ENCODE assay signal across 10 cellular contexts in the genomic region with DNA sequence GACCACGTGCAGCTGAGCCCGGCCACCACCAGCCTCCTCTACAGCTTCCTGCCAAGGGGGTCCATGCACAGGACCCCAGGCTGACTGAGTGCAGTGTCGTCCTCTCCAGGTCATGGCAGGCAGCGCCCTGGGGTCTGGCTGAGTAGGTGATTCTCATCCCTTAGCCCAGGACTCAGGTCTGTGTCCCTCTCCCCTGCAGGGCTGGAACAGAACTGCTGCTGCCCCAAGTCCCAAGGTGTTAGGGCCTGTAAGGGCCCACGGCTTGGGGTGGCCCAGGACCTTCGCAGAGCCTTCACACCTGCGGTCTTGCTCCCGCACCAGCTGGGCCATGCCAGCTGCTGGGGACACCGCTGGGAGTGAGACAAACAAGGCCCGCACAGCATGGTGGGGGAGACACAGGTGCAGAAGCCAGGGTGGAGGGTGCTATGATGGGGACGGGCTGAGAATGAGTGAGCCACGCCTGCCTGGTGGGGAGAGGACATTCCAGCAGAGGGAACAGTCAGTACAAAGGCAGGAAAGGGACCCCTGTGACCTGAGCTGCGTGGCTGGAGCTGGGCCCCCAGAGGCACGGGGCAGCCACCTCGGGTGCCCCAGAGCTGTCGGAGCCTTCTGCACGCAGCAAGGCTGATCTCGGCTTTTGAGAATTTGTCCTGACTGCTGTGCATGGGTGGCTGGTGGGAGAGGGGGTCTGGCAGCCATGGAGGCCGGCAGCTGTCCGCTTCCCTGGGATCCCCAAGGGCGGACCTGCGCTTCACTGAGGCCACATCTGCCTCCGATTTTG. TPM values are rescaled to one million over a fixed set of nuclear protein-coding genes. Genes with fewer than 3 reads are reported as not detected.
DNase-seq lines count a peak whose midpoint lies in the region; ATAC-seq and TF ChIP-seq lines count a peak whose summit lies in the region.
"Had no signal": no experiment of that assay in that cellular context is flagged by ENCODE, and none has a peak within 500 bp of the region (broad histone marks: within the 10 kb centered on the region; RNA-seq: fewer than 3 reads in every experiment).

No MANE protein-coding gene starts in this region.

- CTCF ChIA-PET in HEK293T (lab: Yijun Ruan, JAX): interaction anchor here (0.5 kb wide), 1 partner anchor 55 kb away, joined by 3 read pairs; no protein-coding TSS in a partner anchor

- H3K9me3 ChIP-seq in left ventricle myocardium inferior (replicated peaks): no peaks in the 10 kb centered on the region

- H3K36me3 ChIP-seq in left ventricle myocardium inferior: peaks cover 29% of the 10 kb centered on the region

- POLR2A ChIA-PET in HEK293T (lab: Yijun Ruan, JAX): interaction anchor here (1.2 kb wide), 1 partner anchor 12 kb away, joined by 6 read pairs; a partner anchor contains a TSS

- TF ChIP-seq CTCF in left ventricle myocardium inferior (IDR thresholded peaks at IDR 0.05; ENCODE audit: borderline replicate concordance): no peak

- intact Hi-C loops in left ventricle myocardium inferior (cut with micrococcal nuclease): no loop called here

- no peaks in the 10 kb centered on the region for H3K27me3 ChIP-seq in left ventricle myocardium inferior (ENCODE audit: low read depth)

- peaks cover 98% of the 10 kb centered on the region for H3K4me1 ChIP-seq in left ventricle myocardium inferior

- DNase-seq in NCI-H82 (lab: John Stamatoyannopoulos, UW) (peak; percentile 8), NCI-H82 treated with DMSO at 0.1 percent for 48 hours (lab: John Stamatoyannopoulos, UW; ENCODE audit: unreplicated experiment) (no peak), left ventricle myocardium inferior (no peak), HEK293T (ENCODE audit: extremely low spot score) (no peak), foreskin melanocyte (no peak)
- DNase-seq: amniotic stem cell, NCI-H1105 treated with DMSO at 0.1 percent for 48 hours had no signal

- peak overlapping the region; percentile 22 for H3K4me3 ChIP-seq in left ventricle myocardium inferior
- no peak overlapping the region for H3K4me3 ChIP-seq in skin epidermis

- no peak for ATAC-seq in GM21528 (IDR thresholded peaks at IDR 0.05; ENCODE audit: low FRiP score, unreplicated experiment)

- peak overlapping the region; percentile 98 for H3K27ac ChIP-seq in left ventricle myocardium inferior (replicated peaks)
- peak overlapping the region in 13 of 21 experiments; percentile 1 to 95 (median 34) for H3K27ac ChIP-seq in skin epidermis

TF ChIP-seq in PFSK-1, 5 proteins besides CTCF, POLR2A, EP300 and RAD21:
- TF ChIP-seq, protein P1, sequence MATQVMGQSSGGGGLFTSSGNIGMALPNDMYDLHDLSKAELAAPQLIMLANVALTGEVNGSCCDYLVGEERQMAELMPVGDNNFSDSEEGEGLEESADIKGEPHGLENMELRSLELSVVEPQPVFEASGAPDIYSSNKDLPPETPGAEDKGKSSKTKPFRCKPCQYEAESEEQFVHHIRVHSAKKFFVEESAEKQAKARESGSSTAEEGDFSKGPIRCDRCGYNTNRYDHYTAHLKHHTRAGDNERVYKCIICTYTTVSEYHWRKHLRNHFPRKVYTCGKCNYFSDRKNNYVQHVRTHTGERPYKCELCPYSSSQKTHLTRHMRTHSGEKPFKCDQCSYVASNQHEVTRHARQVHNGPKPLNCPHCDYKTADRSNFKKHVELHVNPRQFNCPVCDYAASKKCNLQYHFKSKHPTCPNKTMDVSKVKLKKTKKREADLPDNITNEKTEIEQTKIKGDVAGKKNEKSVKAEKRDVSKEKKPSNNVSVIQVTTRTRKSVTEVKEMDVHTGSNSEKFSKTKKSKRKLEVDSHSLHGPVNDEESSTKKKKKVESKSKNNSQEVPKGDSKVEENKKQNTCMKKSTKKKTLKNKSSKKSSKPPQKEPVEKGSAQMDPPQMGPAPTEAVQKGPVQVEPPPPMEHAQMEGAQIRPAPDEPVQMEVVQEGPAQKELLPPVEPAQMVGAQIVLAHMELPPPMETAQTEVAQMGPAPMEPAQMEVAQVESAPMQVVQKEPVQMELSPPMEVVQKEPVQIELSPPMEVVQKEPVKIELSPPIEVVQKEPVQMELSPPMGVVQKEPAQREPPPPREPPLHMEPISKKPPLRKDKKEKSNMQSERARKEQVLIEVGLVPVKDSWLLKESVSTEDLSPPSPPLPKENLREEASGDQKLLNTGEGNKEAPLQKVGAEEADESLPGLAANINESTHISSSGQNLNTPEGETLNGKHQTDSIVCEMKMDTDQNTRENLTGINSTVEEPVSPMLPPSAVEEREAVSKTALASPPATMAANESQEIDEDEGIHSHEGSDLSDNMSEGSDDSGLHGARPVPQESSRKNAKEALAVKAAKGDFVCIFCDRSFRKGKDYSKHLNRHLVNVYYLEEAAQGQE (IDR thresholded peaks at IDR 0.05; ENCODE audit: insufficient read depth in 1 of 2, low read depth in 2 of 2, low read length in 2 of 2): no peak
- peak; percentile 10 for TF ChIP-seq FOXP2 (optimal IDR thresholded peaks at IDR 0.05; ENCODE audit: borderline replicate concordance, extremely low read depth, extremely low read length, insufficient read depth)
TF ChIP-seq in PFSK-1: peak in this region for 1.

TF ChIP-seq in HEK293T, 16 proteins besides CTCF, POLR2A, EP300 and RAD21:
- no peak for TF ChIP-seq BHLHE40 (IDR thresholded peaks at IDR 0.05; ENCODE audit: borderline replicate concordance)
- TF ChIP-seq FOXM1 (IDR thresholded peaks at IDR 0.05; ENCODE audit: borderline replicate concordance): no peak
- no peak for TF ChIP-seq FOXK2 (IDR thresholded peaks at IDR 0.05)
- no peak for TF ChIP-seq SUZ12 (IDR thresholded peaks at IDR 0.05)
- TF ChIP-seq CTBP1 (IDR thresholded peaks at IDR 0.05; ENCODE audit: borderline replicate concordance): no peak
- TF ChIP-seq ARNT (IDR thresholded peaks at IDR 0.05): no peak
- no peak for TF ChIP-seq TARDBP (IDR thresholded peaks at IDR 0.05)
- no peak for TF ChIP-seq FOXA1 (IDR thresholded peaks at IDR 0.05)
- TF ChIP-seq, protein P2, sequence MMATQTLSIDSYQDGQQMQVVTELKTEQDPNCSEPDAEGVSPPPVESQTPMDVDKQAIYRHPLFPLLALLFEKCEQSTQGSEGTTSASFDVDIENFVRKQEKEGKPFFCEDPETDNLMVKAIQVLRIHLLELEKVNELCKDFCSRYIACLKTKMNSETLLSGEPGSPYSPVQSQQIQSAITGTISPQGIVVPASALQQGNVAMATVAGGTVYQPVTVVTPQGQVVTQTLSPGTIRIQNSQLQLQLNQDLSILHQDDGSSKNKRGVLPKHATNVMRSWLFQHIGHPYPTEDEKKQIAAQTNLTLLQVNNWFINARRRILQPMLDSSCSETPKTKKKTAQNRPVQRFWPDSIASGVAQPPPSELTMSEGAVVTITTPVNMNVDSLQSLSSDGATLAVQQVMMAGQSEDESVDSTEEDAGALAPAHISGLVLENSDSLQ (IDR thresholded peaks at IDR 0.05): no peak
- TF ChIP-seq LEF1 (IDR thresholded peaks at IDR 0.05; ENCODE audit: borderline replicate concordance): no peak
- TF ChIP-seq L3MBTL2 (conservative IDR thresholded peaks at IDR 0.05): no peak
- TF ChIP-seq ELF4 (IDR thresholded peaks at IDR 0.05): no peak
- no peak for TF ChIP-seq SP1 (IDR thresholded peaks at IDR 0.05)
- no peak for TF ChIP-seq HDGF (IDR thresholded peaks at IDR 0.05; ENCODE audit: borderline replicate concordance)
- no peak for TF ChIP-seq ZNF384 (IDR thresholded peaks at IDR 0.05)
- TF ChIP-seq NFRKB (IDR thresholded peaks at IDR 0.05): no peak

RNA-seq across cellular contexts. Expression of a gene that starts 11.9 kb away (rescaled TPM):
- polyA plus RNA-seq in PFSK-1 (2012; ENCODE audit: insufficient read length, low read depth): 19.5 TPM
- total RNA-seq in left ventricle myocardium inferior: 27.8 TPM

RNA-seq across cellular contexts. Expression of a gene that starts 37.9 kb away (rescaled TPM):
- polyA plus RNA-seq in PFSK-1 (2012; ENCODE audit: insufficient read length, low read depth): 23.1 TPM
- 48.6 TPM for total RNA-seq in left ventricle myocardium inferior
